ENCODE assay signal across 25 cellular contexts in genomic region chr15:67225336-67225735, GRCh38. TPM values are rescaled to one million over a fixed set of nuclear protein-coding genes. Genes with fewer than 3 reads are reported as not detected.
A peak's percentile ranks its signal among the peaks of the same experiment; 100 is the strongest.
DNase-seq lines count a peak whose midpoint lies in the region; FAIRE-seq and TF ChIP-seq lines count a peak whose summit lies in the region.
"Had no signal": no experiment of that assay in that cellular context is flagged by ENCODE, and none has a peak within 500 bp of the region (broad histone marks: within the 10 kb centered on the region; RNA-seq: fewer than 3 reads in every experiment).

No MANE protein-coding gene starts in this region.

- H3K4me3 Mint-ChIP-seq in chondrocyte (ENCODE audit: unreplicated experiment) = no peak overlapping the region
- H3K4me3 Mint-ChIP-seq: CD8-positive, alpha-beta T cell; stimulated activated effector memory CD8-positive, alpha-beta T cell treated with anti-CD3 and anti-CD28 coated beads, Interleukin-12 subunit alpha, Interleukin-12 subunit beta, amount 100 ng/mL, for 72 hours; T-helper 17 cell had no signal

- H3K27ac ChIP-seq in ACC112 (ENCODE audit: low read depth, low read length) = peak overlapping the region; percentile 74
- no peak overlapping the region for H3K27ac ChIP-seq in kidney (ENCODE audit: low read depth in 2 of 2, low read length in 2 of 2)
- H3K27ac ChIP-seq in tibial nerve = no peak overlapping the region
- H3K27ac ChIP-seq: dorsolateral prefrontal cortex, HL-60, left ventricle myocardium inferior, pancreas, upper lobe of right lung had no signal

- FAIRE-seq in kidney (lab: Jason Lieb, UNC) = no peak
- FAIRE-seq: pancreas, small intestine had no signal

- no peaks in the 10 kb centered on the region for H3K27me3 ChIP-seq in ACC112 (ENCODE audit: insufficient read depth, low read length)
- no peaks in the 10 kb centered on the region for H3K27me3 ChIP-seq in tibial nerve
- H3K27me3 ChIP-seq: dorsolateral prefrontal cortex, esophagus squamous epithelium, pancreas, upper lobe of right lung had no signal

- H2AFZ ChIP-seq in ACC112 (ENCODE audit: low read length, unreplicated experiment) = no peak overlapping the region

- H3K9ac ChIP-seq in kidney (ENCODE audit: low read length in 2 of 2) = no peak overlapping the region

- H3K4me1 Mint-ChIP-seq in chondrocyte (ENCODE audit: low read depth) = peaks cover 9% of the 10 kb centered on the region

- no peaks in the 10 kb centered on the region for H3K79me2 ChIP-seq in ACC112 (ENCODE audit: control insufficient read depth, insufficient read depth, low read length, unreplicated experiment)

- peaks cover 13% of the 10 kb centered on the region for H3K36me3 Mint-ChIP-seq in chondrocyte (ENCODE audit: low read depth)

- H3K36me3 ChIP-seq in ACC112 (ENCODE audit: insufficient read depth, low read length) (peaks cover 8% of the 10 kb centered on the region; the same call in 1 of the 2 replicates), kidney (ENCODE audit: control insufficient read depth in 1 of 2, insufficient read depth in 2 of 2, low read length in 2 of 2) (peaks cover under 1 to 3% of the 10 kb centered on the region in 2 donors), tibial nerve (peaks cover 0 to 21% (median 0%) of the 10 kb centered on the region in 3 donors)

- DNase-seq in HS-5 (ENCODE audit: low read depth) (peak; percentile 58), chondrocyte (ENCODE audit: low spot score) (no peak), hepatic stellate cell (ENCODE audit: low spot score) (peak; percentile 47), kidney (no peak), activated T-cell treated with anti-CD3 and anti-CD28 coated beads for 4 hours (no peak), tibial nerve (ENCODE audit: low spot score in 2 of 2) (no peak), NCI-H1048 (lab: John Stamatoyannopoulos, UW) (no peak)
- DNase-seq: activated CD4-positive, CD25-positive, alpha-beta regulatory T cell; activated effector memory CD4-positive, alpha-beta T cell treated with anti-CD3 and anti-CD28 coated beads, Interleukin-2, amount 50 U/mL, for 16 hours; aorta; CD8-positive, alpha-beta T cell; DND-41; dorsolateral prefrontal cortex; esophagus squamous epithelium; KG1; left ventricle myocardium inferior; NCI-H1436; pancreas; SHP77; T-helper 17 cell; upper lobe of right lung had no signal

- TF ChIP-seq CTCF in chondrocyte (IDR thresholded peaks at IDR 0.05) (no peak), kidney (IDR thresholded peaks at IDR 0.05; ENCODE audit: borderline replicate concordance, extremely low read depth, insufficient read depth) (no peak), tibial nerve (IDR thresholded peaks at IDR 0.05) (no peak)

- peak overlapping the region; percentile 3 for H3K27ac Mint-ChIP-seq in chondrocyte (ENCODE audit: unreplicated experiment)
- H3K27ac Mint-ChIP-seq: CD8-positive, alpha-beta T cell; stimulated activated effector memory CD8-positive, alpha-beta T cell treated with anti-CD3 and anti-CD28 coated beads, Interleukin-12 subunit alpha, Interleukin-12 subunit beta, amount 100 ng/mL, for 72 hours; T-helper 17 cell had no signal

- no peaks in the 10 kb centered on the region for H3K9me3 Mint-ChIP-seq in chondrocyte (ENCODE audit: low read depth)
- H3K9me3 Mint-ChIP-seq: CD8-positive, alpha-beta T cell; stimulated activated effector memory CD8-positive, alpha-beta T cell treated with anti-CD3 and anti-CD28 coated beads, Interleukin-12 subunit alpha, Interleukin-12 subunit beta, amount 100 ng/mL, for 72 hours had no signal

- 91 to 97% methylated on average over 2 of the region's 2 CpGs for WGBS in tibial nerve, 2 donors

- H3K9me3 ChIP-seq in kidney (ENCODE audit: control insufficient read depth in 1 of 2, low read length in 2 of 2) (no peaks in the 10 kb centered on the region), tibial nerve (no peaks in the 10 kb centered on the region)
- H3K9me3 ChIP-seq: esophagus squamous epithelium, left ventricle myocardium inferior, pancreas, upper lobe of right lung had no signal

- TF ChIP-seq EP300 in tibial nerve (IDR thresholded peaks at IDR 0.05) = no peak

- no peak for TF ChIP-seq POLR2A in tibial nerve (IDR thresholded peaks at IDR 0.05)

- H3K4me3 ChIP-seq in ACC112 (ENCODE audit: low read depth, low read length) (peak overlapping the region; percentile 19; the same call in 1 of the 2 replicates), kidney (ENCODE audit: low read length in 2 of 2) (no peak overlapping the region), tibial nerve (no peak overlapping the region)
- H3K4me3 ChIP-seq: dorsolateral prefrontal cortex, esophagus squamous epithelium, left ventricle myocardium inferior, pancreas, upper lobe of right lung had no signal

- intact Hi-C loops in kidney (cut with DNase I) = no loop called here

- H3K27me3 Mint-ChIP-seq in chondrocyte (ENCODE audit: low read depth) = no peaks in the 10 kb centered on the region
- H3K27me3 Mint-ChIP-seq: T-helper 17 cell had no signal

- H3K4me1 ChIP-seq in ACC112 (ENCODE audit: control insufficient read depth, insufficient read depth, low read length, unreplicated experiment) (peaks cover 13% of the 10 kb centered on the region), kidney (ENCODE audit: control insufficient read depth in 1 of 2, insufficient read depth in 1 of 2, low read depth in 1 of 2, low read length in 2 of 2) (no peaks in the 10 kb centered on the region), tibial nerve (no peaks in the 10 kb centered on the region)
- H3K4me1 ChIP-seq: left ventricle myocardium inferior, pancreas, upper lobe of right lung had no signal

RNA-seq across cellular contexts. Expression of gene AAGAB, which starts 29.1 kb away (rescaled TPM):
- 30.8 to 32.2 TPM (median 32.0 TPM) in 3 replicates for total RNA-seq in chondrocyte
- total RNA-seq in kidney = 44.0 TPM
- polyA plus RNA-seq in kidney (ENCODE audit: insufficient read depth, low read depth, low replicate concordance) = 40.7 TPM
- total RNA-seq in tibial nerve = 10 to 100 TPM; 11.4 to 35.1 (median 18.0) TPM

RNA-seq across cellular contexts. Expression of gene IQCH, which starts 29.2 kb away (rescaled TPM):
- total RNA-seq in chondrocyte (1.00 to 1.4 TPM (median 1.0 TPM) in 3 replicates), kidney (7.7 TPM), tibial nerve (1 to 10 TPM in 2 of 4 donors, under 1 TPM in 2; 0.66 to 3.0 (median 2.0) TPM)
- polyA plus RNA-seq in kidney (ENCODE audit: insufficient read depth, low read depth, low replicate concordance) = 3.2 TPM

Comparison
In these comparisons a context has a peak if more than half of its experiments do, and no peak if none do; other contexts are left out.
1. DNase-seq: peak in HS-5 (single experiment) and hepatic stellate cell (single experiment); none in chondrocyte (single experiment), kidney (single experiment), activated T-cell treated with anti-CD3 and anti-CD28 coated beads for 4 hours (single experiment), tibial nerve (0 of 2) and NCI-H1048 (single experiment).